8 cellular contexts compared by ENCODE assay signal in genomic region chr11:72814139-72814830, GRCh38. TPM values are rescaled to one million over a fixed set of nuclear protein-coding genes. Genes with fewer than 3 reads are reported as not detected.
DNase-seq lines count a peak whose midpoint lies in the region; ATAC-seq, FAIRE-seq and TF ChIP-seq lines count a peak whose summit lies in the region.

A gene with protein sequence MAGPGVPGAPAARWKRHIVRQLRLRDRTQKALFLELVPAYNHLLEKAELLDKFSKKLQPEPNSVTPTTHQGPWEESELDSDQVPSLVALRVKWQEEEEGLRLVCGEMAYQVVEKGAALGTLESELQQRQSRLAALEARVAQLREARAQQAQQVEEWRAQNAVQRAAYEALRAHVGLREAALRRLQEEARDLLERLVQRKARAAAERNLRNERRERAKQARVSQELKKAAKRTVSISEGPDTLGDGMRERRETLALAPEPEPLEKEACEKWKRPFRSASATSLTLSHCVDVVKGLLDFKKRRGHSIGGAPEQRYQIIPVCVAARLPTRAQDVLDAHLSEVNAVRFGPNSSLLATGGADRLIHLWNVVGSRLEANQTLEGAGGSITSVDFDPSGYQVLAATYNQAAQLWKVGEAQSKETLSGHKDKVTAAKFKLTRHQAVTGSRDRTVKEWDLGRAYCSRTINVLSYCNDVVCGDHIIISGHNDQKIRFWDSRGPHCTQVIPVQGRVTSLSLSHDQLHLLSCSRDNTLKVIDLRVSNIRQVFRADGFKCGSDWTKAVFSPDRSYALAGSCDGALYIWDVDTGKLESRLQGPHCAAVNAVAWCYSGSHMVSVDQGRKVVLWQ (plus strand): TSS chr11:72814411. CDS start chr11:72814446, 35 bp downstream.

- in situ Hi-C loops in mammary epithelial cell (cut with MboI; ENCODE audit: low sequenced_read_pairs in 2 of 2): no loop called here

- H3K4me1 ChIP-seq in A549: peaks cover 22% of the 10 kb centered on the region
- peaks cover 22% of the 10 kb centered on the region for H3K4me1 ChIP-seq in mammary epithelial cell (ENCODE audit: insufficient read depth, low read length)

- H3K36me3 ChIP-seq in mammary epithelial cell (ENCODE audit: insufficient read depth, low read length): peaks cover 2% of the 10 kb centered on the region

- POLR2A ChIA-PET in A549 (lab: Yijun Ruan, JAX): interaction anchor here (1.6 kb wide), 1 partner anchor 89 kb away, joined by 10 read pairs; no protein-coding TSS in a partner anchor

- H3K4me3 ChIP-seq in A549 (peak within 1 kb of the TSS; percentile 58), WI38 (ENCODE audit: low read depth, low read length) (peak within 1 kb of the TSS; percentile 85), mammary epithelial cell (replicated peaks in 1 of 3; ENCODE audit: insufficient read depth in 1 of 3, low read depth in 2 of 3, low read length in 3 of 3) (peak within 1 kb of the TSS; percentile 46 to 72 (median 58))

- BruUV-seq in mammary epithelial cell (replicated peaks; lab: Mats Ljungman, UMichigan): TSS peak; percentile 23

- DNase-seq in A549 (ENCODE audit: low read depth in 1 of 2, low spot score in 1 of 2) (peak; percentile 90 to 93), NCI-H2171 (lab: John Stamatoyannopoulos, UW) (peak; percentile 87), mammary epithelial cell (peak; percentile 89), inferior parietal cortex (ENCODE audit: extremely low spot score) (peak; percentile 87)
- peak; percentile 83 for DNase-seq in stimulated activated CD4-positive, alpha-beta T cell treated with anti-CD3 and anti-CD28 coated beads, Interleukin-12 subunit alpha, Interleukin-12 subunit beta, amount 100 ng/mL, for 24 hours (ENCODE audit: low read depth in 2 of 2)

- dilution Hi-C loops in mammary epithelial cell (cut with HindIII; ENCODE audit: low sequenced_read_pairs): loop anchor here (5.0 kb wide), 3 partner anchors 62 to 157 kb away; partner anchors contain the start of gene ARAP1

- H4K20me1 ChIP-seq in mammary epithelial cell (ENCODE audit: insufficient read depth, low read length): no peaks in the 10 kb centered on the region

- peak within 1 kb of the TSS; percentile 93 for H3K4me2 ChIP-seq in A549
- peak within 1 kb of the TSS; percentile 92 for H3K4me2 ChIP-seq in mammary epithelial cell (ENCODE audit: insufficient read depth, low read depth, low read length)

- TF ChIP-seq EP300 in A549 (IDR thresholded peaks at IDR 0.05): peak in 1 of 2 experiments; percentile 25; a peak in 1 of 5 replicates

- CTCF ChIA-PET in A549 (lab: Yijun Ruan, JAX): interaction anchor here (0.6 to 6.6 kb wide), 13 partner anchors 8 to 363 kb away, joined by 3 to 31 read pairs (median 9); partner anchors contain the start of gene STARD10
- CTCF ChIA-PET in mammary epithelial cell (lab: Charles Lee; ENCODE audit: low non-redundant PET): no interaction called here

- peak within 1 kb of the TSS; percentile 91 for H2AFZ ChIP-seq in mammary epithelial cell (ENCODE audit: low read depth, low read length)

- H3K27ac ChIP-seq in A549: peak within 1 kb of the TSS; percentile 78 to 95
- peak within 1 kb of the TSS; percentile 88 for H3K27ac ChIP-seq in mammary epithelial cell (ENCODE audit: insufficient read depth, low read depth, low read length)

- intact Hi-C loops in mammary epithelial cell (cut with micrococcal nuclease): loop anchor here (1.0 to 10.0 kb wide), 3 partner anchors 21 to 363 kb away; no protein-coding TSS in a partner anchor

- H3K79me2 ChIP-seq in mammary epithelial cell (ENCODE audit: insufficient read depth, low read length): peaks cover 28% of the 10 kb centered on the region

- peak within 1 kb of the TSS; percentile 86 for H3K9ac ChIP-seq in mammary epithelial cell (ENCODE audit: insufficient read depth, low read length)

- TF ChIP-seq CTCF in A549 (IDR thresholded peaks at IDR 0.05) (peak; percentile 12; the same call in 1 of the 3 replicates), WI38 (IDR thresholded peaks at IDR 0.05; ENCODE audit: low read depth, low read length) (no peak), mammary epithelial cell (conservative IDR thresholded peaks at IDR 0.05 in 1 of 2, IDR thresholded peaks at IDR 0.05 in 1 of 2; ENCODE audit: extremely low read depth in 1 of 2, insufficient read depth in 1 of 2, low read depth in 1 of 2, low read length in 2 of 2) (peak in 1 of 2 donors; percentile 35)

- TF ChIP-seq RAD21 in A549 (conservative IDR thresholded peaks at IDR 0.05 in 1 of 2, IDR thresholded peaks at IDR 0.05 in 1 of 2): peak in 1 of 2 experiments; percentile 33; a peak in 3 of 5 replicates

- 0% methylated on average over 21 of the region's 74 CpGs for WGBS in A549 (ENCODE audit: missing lambda C conversion rate)
- WGBS in mammary epithelial cell (ENCODE audit: low coverage, missing lambda C conversion rate): 6% methylated on average over 16 of the region's 74 CpGs

- ATAC-seq in A549: peak; percentile 72 to 85
- peak; percentile 54 for ATAC-seq in GM18517 (IDR thresholded peaks at IDR 0.05; ENCODE audit: unreplicated experiment)
- peak; percentile 49 for ATAC-seq in HG03025 (IDR thresholded peaks at IDR 0.05; ENCODE audit: low FRiP score, unreplicated experiment)

- no peaks in the 10 kb centered on the region for H3K27me3 ChIP-seq in mammary epithelial cell (ENCODE audit: insufficient read depth, low read length)

- TF ChIP-seq POLR2A in A549 (IDR thresholded peaks at IDR 0.05; ENCODE audit: low read length): peak; percentile 93

- FAIRE-seq in A549 (lab: Jason Lieb, UNC): no peak

- H3K9me3 ChIP-seq in A549 (no peaks in the 10 kb centered on the region), mammary epithelial cell (replicated peaks; ENCODE audit: insufficient read depth, low read length) (no peaks in the 10 kb centered on the region)

TF ChIP-seq in A549, 52 proteins besides CTCF, POLR2A, EP300 and RAD21 (continues in another document):
- peak; percentile 93 for TF ChIP-seq PHF8 (IDR thresholded peaks at IDR 0.05; ENCODE audit: borderline replicate concordance, low read depth)
- peak; percentile 51; the same call in 1 of the 3 replicates for TF ChIP-seq BCL3 (IDR thresholded peaks at IDR 0.05)
- TF ChIP-seq HEYL (CRISPR knock-in tag; IDR thresholded peaks at IDR 0.05): no peak
- peak; percentile 37; the same call in 1 of the 2 replicates for TF ChIP-seq BHLHE40 (IDR thresholded peaks at IDR 0.05; ENCODE audit: low read depth, low read length)
- TF ChIP-seq ZFP36 (IDR thresholded peaks at IDR 0.05; ENCODE audit: borderline replicate concordance, partially characterized antibody): no peak
- TF ChIP-seq TFCP2L1 (CRISPR knock-in tag; IDR thresholded peaks at IDR 0.05): no peak
- 0 out of 2 replicates have a peak, but pooled peaks have one; percentile 14 for TF ChIP-seq MAZ (IDR thresholded peaks at IDR 0.05; ENCODE audit: borderline replicate concordance, low read depth, low read length)
- TF ChIP-seq FOSL2 (IDR thresholded peaks at IDR 0.05): no peak
- no peak for TF ChIP-seq FOSL2 (CRISPR knock-in tag; IDR thresholded peaks at IDR 0.05)
- peak; percentile 60 to 85; a peak in 3 of 5 replicates for TF ChIP-seq JUN (IDR thresholded peaks at IDR 0.05)
- TF ChIP-seq, protein P1, sequence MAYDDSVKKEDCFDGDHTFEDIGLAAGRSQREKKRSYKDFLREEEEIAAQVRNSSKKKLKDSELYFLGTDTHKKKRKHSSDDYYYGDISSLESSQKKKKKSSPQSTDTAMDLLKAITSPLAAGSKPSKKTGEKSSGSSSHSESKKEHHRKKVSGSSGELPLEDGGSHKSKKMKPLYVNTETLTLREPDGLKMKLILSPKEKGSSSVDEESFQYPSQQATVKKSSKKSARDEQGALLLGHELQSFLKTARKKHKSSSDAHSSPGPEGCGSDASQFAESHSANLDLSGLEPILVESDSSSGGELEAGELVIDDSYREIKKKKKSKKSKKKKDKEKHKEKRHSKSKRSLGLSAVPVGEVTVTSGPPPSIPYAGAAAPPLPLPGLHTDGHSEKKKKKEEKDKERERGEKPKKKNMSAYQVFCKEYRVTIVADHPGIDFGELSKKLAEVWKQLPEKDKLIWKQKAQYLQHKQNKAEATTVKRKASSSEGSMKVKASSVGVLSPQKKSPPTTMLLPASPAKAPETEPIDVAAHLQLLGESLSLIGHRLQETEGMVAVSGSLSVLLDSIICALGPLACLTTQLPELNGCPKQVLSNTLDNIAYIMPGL (CRISPR knock-in tag; IDR thresholded peaks at IDR 0.05; ENCODE audit: borderline replicate concordance): no peak
- TF ChIP-seq CHD4 (IDR thresholded peaks at IDR 0.05; ENCODE audit: borderline replicate concordance): no peak
- TF ChIP-seq, protein P2, sequence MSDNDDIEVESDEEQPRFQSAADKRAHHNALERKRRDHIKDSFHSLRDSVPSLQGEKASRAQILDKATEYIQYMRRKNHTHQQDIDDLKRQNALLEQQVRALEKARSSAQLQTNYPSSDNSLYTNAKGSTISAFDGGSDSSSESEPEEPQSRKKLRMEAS (IDR thresholded peaks at IDR 0.05): no peak; the same call in 1 of the 2 replicates
- TF ChIP-seq, protein P3, sequence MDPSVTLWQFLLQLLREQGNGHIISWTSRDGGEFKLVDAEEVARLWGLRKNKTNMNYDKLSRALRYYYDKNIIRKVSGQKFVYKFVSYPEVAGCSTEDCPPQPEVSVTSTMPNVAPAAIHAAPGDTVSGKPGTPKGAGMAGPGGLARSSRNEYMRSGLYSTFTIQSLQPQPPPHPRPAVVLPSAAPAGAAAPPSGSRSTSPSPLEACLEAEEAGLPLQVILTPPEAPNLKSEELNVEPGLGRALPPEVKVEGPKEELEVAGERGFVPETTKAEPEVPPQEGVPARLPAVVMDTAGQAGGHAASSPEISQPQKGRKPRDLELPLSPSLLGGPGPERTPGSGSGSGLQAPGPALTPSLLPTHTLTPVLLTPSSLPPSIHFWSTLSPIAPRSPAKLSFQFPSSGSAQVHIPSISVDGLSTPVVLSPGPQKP (IDR thresholded peaks at IDR 0.05; ENCODE audit: low read depth, low read length): no peak
- TF ChIP-seq KDM5A (IDR thresholded peaks at IDR 0.05): no peak

RNA-seq across cellular contexts. Expression of the gene that starts here (rescaled TPM):
- polyA plus RNA-seq in A549 (2011; rRNA removed): 6.1 and 6.2 TPM in 2 replicates
- 9.3 and 10.0 TPM in 2 replicates for polyA plus RNA-seq in A549 (2012; cell fraction: cytosol; rRNA removed)
- 76.5 and 80.0 TPM in 2 replicates for polyA plus RNA-seq in A549 (2012; cell fraction: nucleus; rRNA removed)
- polyA plus RNA-seq in A549 (2017; fragmentation: RNase III; extraction: RNeasy Plus Mini Kit Qiagen cat#74134 plus additional on column Dnase treatment): 6.3 to 7.6 TPM (median 6.4 TPM) in 3 replicates
- 6.5 and 6.8 TPM in 2 replicates for polyA minus RNA-seq in A549 (2011; rRNA and poly(A)+ RNA removed)
- 10 to 100 TPM in 1 of 2 donors, 1 to 10 TPM in 1; 3.3 to 23.0 TPM for total RNA-seq in mammary epithelial cell
- polyA plus RNA-seq in mammary epithelial cell: 10.9 TPM
- 2.4 TPM for polyA minus RNA-seq in mammary epithelial cell

Comparison
In these comparisons a context has a peak if more than half of its experiments do, and no peak if none do; other contexts are left out.
1. Peak in every context shown above with its lines: DNase-seq, ATAC-seq, H3K4me3 ChIP-seq and H3K27ac ChIP-seq.